In the genomic region with DNA sequence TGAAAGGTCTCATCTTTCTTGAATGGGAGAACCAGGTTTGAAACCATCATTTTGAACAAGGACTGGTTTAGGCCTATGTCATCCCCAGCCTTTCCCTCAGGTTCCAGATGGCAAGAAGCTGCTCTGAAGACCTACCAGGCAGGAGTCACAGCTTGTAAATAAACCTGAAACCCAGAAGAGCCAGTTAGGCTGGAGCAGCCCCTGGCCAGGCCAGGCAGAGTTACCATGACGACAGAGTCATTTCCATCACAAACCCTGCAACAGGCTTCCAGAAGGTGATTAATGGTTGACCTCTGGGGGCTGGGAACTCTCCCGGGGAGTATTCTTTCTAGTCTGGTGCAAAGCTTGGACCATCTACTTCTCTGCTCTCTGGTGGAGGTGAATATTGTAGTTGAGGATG, we compare ENCODE assay signal across 18 cellular contexts.
DNase-seq lines count a peak whose midpoint lies in the region; ATAC-seq and TF ChIP-seq lines count a peak whose summit lies in the region.
"Had no signal": no experiment of that assay in that cellular context is flagged by ENCODE, and none has a peak within 500 bp of the region (broad histone marks: within the 10 kb centered on the region; RNA-seq: fewer than 3 reads in every experiment).

No MANE protein-coding gene starts in this region.

- H3K9me3 ChIP-seq in HUES64 (ENCODE audit: insufficient read depth, low read depth, low read length), result no peaks in the 10 kb centered on the region
- H3K9me3 ChIP-seq in iPS-20b (ENCODE audit: insufficient read depth, low read depth, low read length), result no peaks in the 10 kb centered on the region
- H3K9me3 ChIP-seq in smooth muscle cell (replicated peaks; ENCODE audit: low read depth), result no peaks in the 10 kb centered on the region
- no peaks in the 10 kb centered on the region for H3K9me3 ChIP-seq in heart right ventricle
- no peaks in the 10 kb centered on the region for H3K9me3 ChIP-seq in right cardiac atrium (ENCODE audit: control insufficient read depth, low read length)
- H3K9me3 ChIP-seq: breast epithelium, HAP-1 had no signal

- peak overlapping the region; percentile 43; the same call in 1 of the 2 replicates for H3K9ac ChIP-seq in HUES64 (ENCODE audit: low read depth, low read length)
- H3K9ac ChIP-seq in iPS-20b (ENCODE audit: low read depth, low read length), result no peak overlapping the region
- no peak overlapping the region for H3K9ac ChIP-seq in smooth muscle cell (ENCODE audit: low read depth)

- H3K4me2 ChIP-seq in smooth muscle cell, result peak overlapping the region; percentile 57

- H3K4me1 ChIP-seq in HUES64 (ENCODE audit: insufficient read depth, low read length), result peaks cover 20% of the 10 kb centered on the region
- peaks cover 13% of the 10 kb centered on the region; the same call in 1 of the 2 replicates for H3K4me1 ChIP-seq in iPS-20b (ENCODE audit: insufficient read depth, low read length)
- H3K4me1 ChIP-seq in smooth muscle cell (ENCODE audit: low read depth), result peaks cover 15% of the 10 kb centered on the region
- peaks cover 3 to 55% (median 12%) of the 10 kb centered on the region in 9 donors for H3K4me1 ChIP-seq in heart right ventricle
- H3K4me1 ChIP-seq in right cardiac atrium (ENCODE audit: control insufficient read depth, insufficient read depth, low read length), result no peaks in the 10 kb centered on the region
- H3K4me1 ChIP-seq: breast epithelium, HAP-1 had no signal

- H3K79me2 ChIP-seq in smooth muscle cell (ENCODE audit: low read depth), result no peaks in the 10 kb centered on the region

- H3K4me3 ChIP-seq in HUES64 (ENCODE audit: low read length) (no peak overlapping the region), iPS-20b (ENCODE audit: low read length) (peak overlapping the region; percentile 45; the same call in 1 of the 2 replicates), smooth muscle cell (no peak overlapping the region), heart right ventricle (no peak overlapping the region), right cardiac atrium (ENCODE audit: low read length) (no peak overlapping the region)
- H3K4me3 ChIP-seq: breast epithelium, HAP-1 had no signal

- H3F3A ChIP-seq in smooth muscle cell (ENCODE audit: low read depth), result peaks cover 7% of the 10 kb centered on the region

- WGBS in HUES64, result 6% methylated on average over 2 of the region's 2 CpGs
- WGBS in smooth muscle cell (ENCODE audit: low lambda C conversion rate), result 34% methylated on average over 2 of the region's 2 CpGs
- WGBS in heart right ventricle, 2 donors, result 74 to 75% methylated on average over 2 of the region's 2 CpGs
- WGBS in right cardiac atrium, result 71% methylated on average over 2 of the region's 2 CpGs

- intact Hi-C loops in heart right ventricle (cut with DNase I) (loop anchor here in 6 of 10 donors (5.0 to 10.0 kb wide), 6 partner anchors 62 to 505 kb away; no protein-coding TSS in a partner anchor), right cardiac atrium (cut with DNase I) (no loop called here)

- TF ChIP-seq CTCF in smooth muscle cell (IDR thresholded peaks at IDR 0.05; ENCODE audit: borderline replicate concordance, insufficient read depth, poor library complexity, severe bottlenecking) (no peak), heart right ventricle (IDR thresholded peaks at IDR 0.05) (no peak)

- no peaks in the 10 kb centered on the region for H3K27me3 ChIP-seq in HUES64 (ENCODE audit: insufficient read depth, low read length)
- no peaks in the 10 kb centered on the region for H3K27me3 ChIP-seq in iPS-20b (ENCODE audit: insufficient read depth, low read length)
- no peaks in the 10 kb centered on the region for H3K27me3 ChIP-seq in smooth muscle cell (ENCODE audit: low read depth)
- H3K27me3 ChIP-seq in heart right ventricle, result no peaks in the 10 kb centered on the region
- H3K27me3 ChIP-seq in right cardiac atrium (ENCODE audit: control insufficient read depth, insufficient read depth), result no peaks in the 10 kb centered on the region
- H3K27me3 ChIP-seq: breast epithelium had no signal

- H3K36me3 ChIP-seq in HUES64 (ENCODE audit: insufficient read depth, low read length) (no peaks in the 10 kb centered on the region), iPS-20b (ENCODE audit: insufficient read depth, low read depth, low read length) (no peaks in the 10 kb centered on the region), smooth muscle cell (ENCODE audit: low read depth) (no peaks in the 10 kb centered on the region), heart right ventricle (no peaks in the 10 kb centered on the region)
- H3K36me3 ChIP-seq: breast epithelium, HAP-1 had no signal

- ATAC-seq in heart right ventricle, result no peak
- no peak for ATAC-seq in right cardiac atrium
- ATAC-seq: effector memory CD8-positive, alpha-beta T cell; left colon had no signal

- no peak overlapping the region for H2AFZ ChIP-seq in smooth muscle cell (ENCODE audit: low read depth)

- H3K27ac ChIP-seq in HUES64 (ENCODE audit: low read depth, low read length) (peak overlapping the region; percentile 58; the same call in 1 of the 2 replicates), iPS-20b (ENCODE audit: low read length) (no peak overlapping the region), smooth muscle cell (ENCODE audit: low read depth) (no peak overlapping the region), heart right ventricle (peak overlapping the region in 2 of 10 donors; percentile 47 to 65), right cardiac atrium (ENCODE audit: low read length) (no peak overlapping the region)
- H3K27ac ChIP-seq: breast epithelium had no signal

- DNase-seq in NCI-H69 (lab: John Stamatoyannopoulos, UW), result peak; percentile 89
- DNase-seq in smooth muscle cell (lab: John Stamatoyannopoulos, UW; ENCODE audit: unreplicated experiment), result no peak
- no peak for DNase-seq in heart right ventricle
- no peak for DNase-seq in GDM1 (lab: John Stamatoyannopoulos, UW)
- no peak for DNase-seq in right cardiac atrium
- DNase-seq: activated CD4-positive, alpha-beta T cell treated with anti-CD3 and anti-CD28 coated beads, Interleukin-2, amount 50 U/mL, for 4 hours; activated gamma-delta T cell; CD4-positive, CD25-positive, alpha-beta regulatory T cell; effector memory CD8-positive, alpha-beta T cell; foreskin fibroblast; left colon; MM.1S; naive thymus-derived CD4-positive, alpha-beta T cell; T1000 had no signal

- H4K20me1 ChIP-seq in smooth muscle cell (ENCODE audit: low read depth), result no peaks in the 10 kb centered on the region

Comparison
In these comparisons a context has a peak if more than half of its experiments do, and no peak if none do; other contexts are left out.
1. intact Hi-C loops: an anchor here in heart right ventricle (5.0 to 10.0 kb wide); none called in right cardiac atrium.